Comparison of ENCODE assay signal across 18 cellular contexts in the genomic region with DNA sequence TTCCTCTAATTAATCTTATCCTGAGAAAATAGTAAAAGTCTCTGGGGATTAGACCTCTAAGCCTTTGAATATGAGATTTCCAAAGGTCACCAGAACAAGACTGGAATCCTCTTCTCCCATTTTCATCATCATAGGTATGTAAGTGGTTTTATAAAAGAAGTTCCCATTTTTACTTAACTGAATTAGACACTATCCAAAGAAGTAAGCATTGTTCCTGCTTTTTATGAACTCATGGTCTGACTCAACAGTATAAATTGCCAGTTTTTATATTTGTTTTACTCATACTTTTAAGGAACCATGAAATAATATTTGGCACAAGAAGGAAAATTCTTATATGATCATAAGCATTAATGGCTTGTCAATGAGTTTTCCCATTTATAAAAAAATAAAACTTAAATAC.
A peak's percentile ranks its signal among the peaks of the same experiment; 100 is the strongest.
DNase-seq lines count a peak whose midpoint lies in the region; ATAC-seq and TF ChIP-seq lines count a peak whose summit lies in the region.
"Had no signal": no experiment of that assay in that cellular context is flagged by ENCODE, and none has a peak within 500 bp of the region (broad histone marks: within the 10 kb centered on the region; RNA-seq: fewer than 3 reads in every experiment).

No MANE protein-coding gene starts in this region.

- H3K4me3 ChIP-seq in adipocyte (ENCODE audit: low read length): no peak overlapping the region
- no peak overlapping the region for H3K4me3 ChIP-seq in right atrium auricular region
- H3K4me3 ChIP-seq: A549, GM12878, Peyer's patch had no signal

- TF ChIP-seq CTCF in right atrium auricular region (IDR thresholded peaks at IDR 0.05): no peak

- DNase-seq in AG20443 (ENCODE audit: low spot score) (peak; percentile 13), EL (peak; percentile 43), adipocyte (ENCODE audit: low read depth) (peak; percentile 51), fibroblast of peridontal ligament (ENCODE audit: extremely low read depth) (peak; percentile 61), right atrium auricular region (ENCODE audit: low spot score) (no peak), islet precursor cell (no peak)
- no peak for DNase-seq in activated naive CD8-positive, alpha-beta T cell treated with anti-CD3 and anti-CD28 coated beads, Interleukin-2, amount 50 U/mL, for 24 hours
- DNase-seq: H9, MM.1S, NCI-H1105 treated with DMSO at 0.1 percent for 48 hours, NCI-H187, NCI-H446, Peyer's patch, SHP77 had no signal

- ATAC-seq in activated naive CD8-positive, alpha-beta T cell treated with anti-CD3 and anti-CD28 coated beads, Interleukin-2, amount 50 U/mL, for 24 hours: no peak
- no peak for ATAC-seq in HG02678 (IDR thresholded peaks at IDR 0.05; ENCODE audit: unreplicated experiment)
- ATAC-seq: A549, GM12878 had no signal

- H3K27ac Mint-ChIP-seq in activated naive CD8-positive, alpha-beta T cell treated with anti-CD3 and anti-CD28 coated beads, Interleukin-2, amount 50 U/mL, for 24 hours: no peak overlapping the region
- H3K27ac Mint-ChIP-seq: H9 had no signal

- peaks cover 4% of the 10 kb centered on the region for H3K36me3 Mint-ChIP-seq in activated naive CD8-positive, alpha-beta T cell treated with anti-CD3 and anti-CD28 coated beads, Interleukin-2, amount 50 U/mL, for 24 hours (ENCODE audit: low read depth)

- no peak overlapping the region for H3K9ac ChIP-seq in adipocyte (ENCODE audit: low read length)
- H3K9ac ChIP-seq: KMS-11 had no signal

- peaks cover 28% of the 10 kb centered on the region for H3K9me3 Mint-ChIP-seq in activated naive CD8-positive, alpha-beta T cell treated with anti-CD3 and anti-CD28 coated beads, Interleukin-2, amount 50 U/mL, for 24 hours

- no peaks in the 10 kb centered on the region for H3K27me3 ChIP-seq in adipocyte (replicated peaks; ENCODE audit: control insufficient read depth, insufficient read depth, low read length)
- H3K27me3 ChIP-seq in right atrium auricular region: no peaks in the 10 kb centered on the region
- H3K27me3 ChIP-seq: Peyer's patch had no signal

- peaks cover 1% of the 10 kb centered on the region for H3K27me3 Mint-ChIP-seq in activated naive CD8-positive, alpha-beta T cell treated with anti-CD3 and anti-CD28 coated beads, Interleukin-2, amount 50 U/mL, for 24 hours

- no peak overlapping the region for H3K4me3 Mint-ChIP-seq in activated naive CD8-positive, alpha-beta T cell treated with anti-CD3 and anti-CD28 coated beads, Interleukin-2, amount 50 U/mL, for 24 hours
- H3K4me3 Mint-ChIP-seq: H9 had no signal

- peaks cover 4% of the 10 kb centered on the region for H3K4me1 Mint-ChIP-seq in activated naive CD8-positive, alpha-beta T cell treated with anti-CD3 and anti-CD28 coated beads, Interleukin-2, amount 50 U/mL, for 24 hours

- no peaks in the 10 kb centered on the region for H3K36me3 ChIP-seq in adipocyte (ENCODE audit: control insufficient read depth, insufficient read depth, low read length, severe bottlenecking)
- no peaks in the 10 kb centered on the region for H3K36me3 ChIP-seq in right atrium auricular region
- H3K36me3 ChIP-seq: Peyer's patch had no signal

- no peak overlapping the region for H3K27ac ChIP-seq in right atrium auricular region
- H3K27ac ChIP-seq: A549, KMS-11, Peyer's patch had no signal

- H3K9me3 ChIP-seq in adipocyte (ENCODE audit: control insufficient read depth, low read length) (peaks cover 5% of the 10 kb centered on the region), right atrium auricular region (peaks cover 0 to 8% of the 10 kb centered on the region in 2 donors)
- H3K9me3 ChIP-seq: Peyer's patch had no signal

- H3K4me1 ChIP-seq in adipocyte (ENCODE audit: control insufficient read depth, insufficient read depth, low read length) (peaks cover 31% of the 10 kb centered on the region), right atrium auricular region (no peaks in the 10 kb centered on the region)
- H3K4me1 ChIP-seq: Peyer's patch had no signal

Comparison
In these comparisons a context has a peak if more than half of its experiments do, and no peak if none do; other contexts are left out.
1. DNase-seq: peak in AG20443 (single experiment), EL (single experiment), adipocyte (single experiment) and fibroblast of peridontal ligament (single experiment); none in activated naive CD8-positive, alpha-beta T cell treated with anti-CD3 and anti-CD28 coated beads, Interleukin-2, amount 50 U/mL, for 24 hours (single experiment), right atrium auricular region (single experiment) and islet precursor cell (single experiment).